In genomic region chr14:100285021-100285912, GRCh38 we compare ENCODE assay signal across 8 cellular contexts. TPM values are rescaled to one million over a fixed set of nuclear protein-coding genes. Genes with fewer than 3 reads are reported as not detected.
DNase-seq lines count a peak whose midpoint lies in the region; ATAC-seq and TF ChIP-seq lines count a peak whose summit lies in the region.

No MANE protein-coding gene starts in this region.

- peak; percentile 60 to 82 (median 74) for DNase-seq in CD4-positive, alpha-beta T cell
- peak; percentile 54 to 72 for DNase-seq in activated T-helper 1 cell treated with anti-CD3 and anti-CD28 coated beads, Interleukin-2, amount 50 U/mL, for 16 hours (ENCODE audit: low read depth in 1 of 2, low spot score in 1 of 2)
- DNase-seq in fibroblast of villous mesenchyme (ENCODE audit: low read depth) (peak; percentile 53), testis (peak; percentile 71)

- H3K36me3 ChIP-seq in OCI-LY3 (replicated peaks; ENCODE audit: low read depth, low read length) (peaks cover 13% of the 10 kb centered on the region), neutrophil (peaks cover 10% of the 10 kb centered on the region), testis (ENCODE audit: low read depth, missing control alignments) (no peaks in the 10 kb centered on the region)

- 1 to 2% methylated on average over 5 to 75 of the region's 82 CpGs for WGBS in testis, 2 donors

- peak overlapping the region; percentile 98 for H3K4me2 ChIP-seq in OCI-LY3 (ENCODE audit: low read length)

- peak overlapping the region; percentile 80 for H3K4me3 Mint-ChIP-seq in CD4-positive, alpha-beta T cell

- H2AFZ ChIP-seq in OCI-LY3 (ENCODE audit: low read depth, low read length), result peak overlapping the region; percentile 86; the same call in 1 of the 2 replicates

- H3K4me1 ChIP-seq in OCI-LY3 (ENCODE audit: low read length), result peaks cover 17% of the 10 kb centered on the region
- peaks cover 12 to 13% of the 10 kb centered on the region in 2 experiments for H3K4me1 ChIP-seq in neutrophil (ENCODE audit: control insufficient read depth in 1 of 2, insufficient read depth in 1 of 2, low read depth in 1 of 2, low read length in 1 of 2)
- peaks cover 37% of the 10 kb centered on the region for H3K4me1 ChIP-seq in testis

- no peaks in the 10 kb centered on the region for H4K20me1 ChIP-seq in OCI-LY3 (ENCODE audit: insufficient read depth, low read length)

- no peaks in the 10 kb centered on the region for H3K9me3 Mint-ChIP-seq in CD4-positive, alpha-beta T cell

- POLR2A ChIA-PET in CD4-positive, alpha-beta T cell (lab: Charles Lee), result interaction anchor here (0.6 to 1.5 kb wide), 5 partner anchors 8 to 92 kb away, joined by 3 to 4 read pairs (median 3); no protein-coding TSS in a partner anchor

- H3K27me3 ChIP-seq in CD4-positive, alpha-beta T cell (ENCODE audit: control insufficient read depth, insufficient read depth, low read length), result no peaks in the 10 kb centered on the region
- H3K27me3 ChIP-seq in OCI-LY3 (ENCODE audit: low read depth, low read length), result no peaks in the 10 kb centered on the region
- H3K27me3 ChIP-seq in neutrophil, result no peaks in the 10 kb centered on the region
- H3K27me3 ChIP-seq in testis, result no peaks in the 10 kb centered on the region

- TF ChIP-seq CTCF in CD4-positive, alpha-beta T cell (IDR thresholded peaks at IDR 0.05), result peak; percentile 96
- TF ChIP-seq CTCF in OCI-LY3 (IDR thresholded peaks at IDR 0.05; ENCODE audit: low read depth, low read length) (peak; percentile 80), fibroblast of villous mesenchyme (IDR thresholded peaks at IDR 0.05; ENCODE audit: insufficient read depth, low read depth, low read length) (peak; percentile 86), neutrophil (IDR thresholded peaks at IDR 0.05) (peak; percentile 93), testis (IDR thresholded peaks at IDR 0.05) (peak; percentile 77 to 92 (median 78))

- H3K27ac ChIP-seq in CD4-positive, alpha-beta T cell (ENCODE audit: low read depth, low read length), result peak overlapping the region; percentile 79
- H3K27ac ChIP-seq in OCI-LY3 (ENCODE audit: low read length) (peak overlapping the region; percentile 76), neutrophil (peak overlapping the region; percentile 81), testis (peak overlapping the region; percentile 91 to 94)

- no peaks in the 10 kb centered on the region for H3K9me3 ChIP-seq in CD4-positive, alpha-beta T cell (ENCODE audit: control insufficient read depth, low read length)
- H3K9me3 ChIP-seq in OCI-LY3 (ENCODE audit: insufficient read depth, low read length) (no peaks in the 10 kb centered on the region), neutrophil (no peaks in the 10 kb centered on the region), testis (no peaks in the 10 kb centered on the region)

- H3K79me2 ChIP-seq in OCI-LY3 (ENCODE audit: low read length), result peaks cover 22% of the 10 kb centered on the region

- CTCF ChIA-PET in CD4-positive, alpha-beta T cell (lab: Charles Lee), result interaction anchor here (0.6 to 2.4 kb wide), 22 partner anchors 8 to 1524 kb away, joined by 3 to 9 read pairs (median 4); a partner anchor contains a TSS

- intact Hi-C loops in CD4-positive, alpha-beta T cell (cut with DNase I, micrococcal nuclease), result loop anchor here (1.0 to 5.0 kb wide), 7 partner anchors 42 to 360 kb away; partner anchors contain the start of gene WDR25 (in 2 of the 2)
- intact Hi-C loops in testis (cut with DNase I; ENCODE audit: low total_unique reads), result no loop called here

- no peaks in the 10 kb centered on the region for H3K27me3 Mint-ChIP-seq in CD4-positive, alpha-beta T cell

- peak overlapping the region; percentile 99 for H3K9ac ChIP-seq in OCI-LY3 (ENCODE audit: low read length)

- ATAC-seq in CD4-positive, alpha-beta T cell (ENCODE audit: poor library complexity), result peak; percentile 92
- peak; percentile 81 for ATAC-seq in GM19035 (IDR thresholded peaks at IDR 0.05; ENCODE audit: unreplicated experiment)
- ATAC-seq in HG03280 (IDR thresholded peaks at IDR 0.05; ENCODE audit: unreplicated experiment), result peak; percentile 90

- no peaks in the 10 kb centered on the region for H3K4me1 Mint-ChIP-seq in CD4-positive, alpha-beta T cell (ENCODE audit: low read depth)

- TF ChIP-seq POLR2A in testis (IDR thresholded peaks at IDR 0.05), result no peak

- peak overlapping the region; percentile 98 for H3K4me3 ChIP-seq in OCI-LY3 (ENCODE audit: low read length)
- peak overlapping the region; percentile 70 for H3K4me3 ChIP-seq in fibroblast of villous mesenchyme (ENCODE audit: low read depth, low read length)
- peak overlapping the region; percentile 88 to 98 for H3K4me3 ChIP-seq in neutrophil (ENCODE audit: low read depth in 1 of 2, low read length in 1 of 2)
- H3K4me3 ChIP-seq in testis, result peak overlapping the region; percentile 78 to 87

- H3K27ac Mint-ChIP-seq in CD4-positive, alpha-beta T cell, result peak overlapping the region; percentile 42

- H3K36me3 Mint-ChIP-seq in CD4-positive, alpha-beta T cell (ENCODE audit: low read depth), result peaks cover 4% of the 10 kb centered on the region

RNA-seq across cellular contexts. Expression of gene SLC25A29, which starts 21.0 kb away (rescaled TPM):
- 1 to 10 TPM; 2.5 TPM for total RNA-seq in CD4-positive, alpha-beta T cell
- total RNA-seq in fibroblast of villous mesenchyme, result 8.6 and 16.4 TPM in 2 replicates
- 100 to 1,000 TPM; 185 to 322 TPM for total RNA-seq in testis
- polyA plus RNA-seq in testis (ENCODE audit: insufficient read depth, low read depth, low replicate concordance), result 72.3 TPM

RNA-seq across cellular contexts. Expression of gene SLC25A47, which starts 37.9 kb away (rescaled TPM):
- total RNA-seq in CD4-positive, alpha-beta T cell, result not detected
- total RNA-seq in fibroblast of villous mesenchyme (not detected in 2 replicates), testis (under 1 TPM; 0.37 to 0.87 TPM)
- 0.78 TPM for polyA plus RNA-seq in testis (ENCODE audit: insufficient read depth, low read depth, low replicate concordance)

RNA-seq across cellular contexts. Expression of gene YY1, which starts 46.3 kb away (rescaled TPM):
- total RNA-seq in CD4-positive, alpha-beta T cell, result 10 to 100 TPM; 68.9 to 70.4 TPM
- total RNA-seq in fibroblast of villous mesenchyme (38.3 and 53.1 TPM in 2 replicates), testis (10 to 100 TPM; 58.1 to 68.2 TPM)
- polyA plus RNA-seq in testis (ENCODE audit: insufficient read depth, low read depth, low replicate concordance), result 74.2 TPM

Comparison
In these comparisons a context has a peak if more than half of its experiments do, and no peak if none do; other contexts are left out.
1. Peak in every context shown above with its lines: DNase-seq, ATAC-seq, H3K4me3 ChIP-seq and H3K27ac ChIP-seq.
2. RNA of gene SLC25A29, which starts 21.0 kb away (total RNA-seq): 185 to 322 TPM in testis; 8.6 to 16.4 TPM in fibroblast of villous mesenchyme and 2.5 TPM in CD4-positive, alpha-beta T cell; every median in the first group is over 10 times any median in the second.